Comparison of ENCODE assay signal across 9 cellular contexts in the genomic region with DNA sequence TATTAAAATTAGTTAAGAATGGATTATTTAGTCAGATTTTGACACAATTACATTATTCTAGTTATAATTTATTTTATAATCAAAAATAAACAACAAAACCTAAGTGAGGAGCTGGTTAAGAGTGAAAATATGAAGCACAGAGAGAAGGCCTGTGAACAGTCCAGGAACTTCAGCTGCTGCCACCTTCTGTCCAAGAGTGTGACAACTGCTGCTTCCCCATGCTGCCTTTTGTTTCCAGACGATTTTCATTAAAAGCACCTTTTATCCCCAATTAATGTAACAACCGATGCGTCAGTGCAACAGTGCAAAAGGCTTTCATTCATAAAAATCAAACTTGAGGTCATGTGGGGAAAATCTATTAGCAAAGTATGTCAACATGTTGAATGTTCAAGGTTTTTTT.
A peak's percentile ranks its signal among the peaks of the same experiment; 100 is the strongest.
DNase-seq lines count a peak whose midpoint lies in the region; ATAC-seq and TF ChIP-seq lines count a peak whose summit lies in the region.
"Had no signal": no experiment of that assay in that cellular context is flagged by ENCODE, and none has a peak within 500 bp of the region (broad histone marks: within the 10 kb centered on the region; RNA-seq: fewer than 3 reads in every experiment).

No MANE protein-coding gene starts in this region.

- ATAC-seq in GM19455 (IDR thresholded peaks at IDR 0.05; ENCODE audit: unreplicated experiment) (no peak), GM21786 (IDR thresholded peaks at IDR 0.05; ENCODE audit: unreplicated experiment) (no peak)

- peak; percentile 49 for TF ChIP-seq CTCF in NB4 (IDR thresholded peaks at IDR 0.05; ENCODE audit: low read depth, low read length)
- peak; percentile 39 for TF ChIP-seq CTCF in choroid plexus epithelial cell (conservative IDR thresholded peaks at IDR 0.05; ENCODE audit: low read depth, low read length)

- DNase-seq in NCI-H524 (lab: John Stamatoyannopoulos, UW) (peak; percentile 29 to 34), NCI-H524 treated with DMSO at 0.1 percent for 48 hours (lab: John Stamatoyannopoulos, UW) (no peak), NB4 (ENCODE audit: low read depth) (peak; percentile 28), choroid plexus epithelial cell (ENCODE audit: low read depth) (peak; percentile 5), pons (ENCODE audit: low spot score) (peak; percentile 49)
- no peak for DNase-seq in activated CD4-positive, alpha-beta T cell treated with anti-CD3 and anti-CD28 coated beads for 4 hours
- DNase-seq: Calu3 had no signal

- no peak for TF ChIP-seq POLR2A in NB4 (IDR thresholded peaks at IDR 0.05; ENCODE audit: extremely low read depth, insufficient read length)

- H3K4me3 ChIP-seq in NB4 (ENCODE audit: low read depth, low read length) (no peak overlapping the region), choroid plexus epithelial cell (ENCODE audit: low read depth, low read length) (no peak overlapping the region)

Comparison
In these comparisons a context has a peak if more than half of its experiments do, and no peak if none do; other contexts are left out.
1. DNase-seq: peak in NCI-H524 (2 of 2), NB4 (single experiment), choroid plexus epithelial cell (single experiment) and pons (single experiment); none in NCI-H524 treated with DMSO at 0.1 percent for 48 hours (single experiment) and activated CD4-positive, alpha-beta T cell treated with anti-CD3 and anti-CD28 coated beads for 4 hours (0 of 2).